1 cellular context compared by ENCODE assay signal in genomic region chr15:90211440-90212168, GRCh38.
TF ChIP-seq lines count a peak whose summit lies in the region.

No MANE protein-coding gene starts in this region.

TF ChIP-seq in IMR-90, 13 proteins besides CTCF, POLR2A, EP300 and RAD21:
- no peak for TF ChIP-seq RFX5 (IDR thresholded peaks at IDR 0.05; ENCODE audit: low read depth, low read length)
- 0 out of 2 replicates have a peak, but pooled peaks have one; percentile 13 for TF ChIP-seq FOS (IDR thresholded peaks at IDR 0.05; ENCODE audit: low read depth, low read length)
- TF ChIP-seq RCOR1 (IDR thresholded peaks at IDR 0.05; ENCODE audit: insufficient replicate concordance, low read length): no peak
- TF ChIP-seq CHD1 (IDR thresholded peaks at IDR 0.05; ENCODE audit: low read depth, low read length): no peak
- TF ChIP-seq NFE2L2 (IDR thresholded peaks at IDR 0.05; ENCODE audit: low read depth, low read length): no peak
- no peak for TF ChIP-seq MXI1 (IDR thresholded peaks at IDR 0.05; ENCODE audit: borderline replicate concordance, low read depth, low read length)
